ENCODE assay signal across 8 cellular contexts in genomic region chr12:111600296-111600562, GRCh38. TPM values are rescaled to one million over a fixed set of nuclear protein-coding genes. Genes with fewer than 3 reads are reported as not detected.
DNase-seq lines count a peak whose midpoint lies in the region; ATAC-seq and TF ChIP-seq lines count a peak whose summit lies in the region.

No MANE protein-coding gene starts in this region.

- H2AFZ ChIP-seq in mesenchymal stem cell (ENCODE audit: low read depth, low read length) = no peak overlapping the region

- WGBS in mesenchymal stem cell = 40% methylated on average over 2 of the region's 2 CpGs

- H3K9me3 Mint-ChIP-seq in MCF 10A (ENCODE audit: unreplicated experiment) = no peaks in the 10 kb centered on the region

- no peak overlapping the region for H2AK5ac ChIP-seq in mesenchymal stem cell (ENCODE audit: low read length, severe bottlenecking)

- DNase-seq in right atrium auricular region (ENCODE audit: low spot score) (no peak), left cardiac atrium (no peak), MCF 10A (ENCODE audit: unreplicated experiment) (no peak), mesenchymal stem cell (no peak), HuH-7.5 (ENCODE audit: low spot score) (no peak), SW 1271 (lab: John Stamatoyannopoulos, UW) (no peak)

- peak overlapping the region; percentile 98 for H3K9ac ChIP-seq in mesenchymal stem cell (ENCODE audit: low read length)

- no peaks in the 10 kb centered on the region for H3K27me3 ChIP-seq in right atrium auricular region
- H3K27me3 ChIP-seq in mesenchymal stem cell (ENCODE audit: control insufficient read depth in 1 of 2, insufficient read depth in 1 of 2, low read length in 2 of 2) = no peaks in the 10 kb centered on the region

- H3K23ac ChIP-seq in mesenchymal stem cell (ENCODE audit: low read length in 2 of 2) = no peak overlapping the region

- H3K4ac ChIP-seq in mesenchymal stem cell (ENCODE audit: low read depth in 1 of 2, low read length in 2 of 2) = no peak overlapping the region

- peaks cover 0 to 30% of the 10 kb centered on the region in 2 donors for H3K4me1 ChIP-seq in right atrium auricular region
- peaks cover 8% of the 10 kb centered on the region for H3K4me1 ChIP-seq in mesenchymal stem cell (ENCODE audit: control insufficient read depth, insufficient read depth, low read depth, low read length)

- H3K36me3 ChIP-seq in right atrium auricular region (no peaks in the 10 kb centered on the region), mesenchymal stem cell (ENCODE audit: control insufficient read depth in 1 of 2, insufficient read depth in 2 of 2, low read depth in 1 of 2, low read length in 2 of 2) (no peaks in the 10 kb centered on the region)

- no peak overlapping the region for H3K14ac ChIP-seq in mesenchymal stem cell (ENCODE audit: low read length in 2 of 2)

- H3K27ac ChIP-seq in right atrium auricular region (peak overlapping the region; percentile 93 to 96), mesenchymal stem cell (ENCODE audit: low read length, poor library complexity, severe bottlenecking) (peak overlapping the region; percentile 68)

- intact Hi-C loops in left cardiac atrium (cut with DNase I) = no loop called here
- intact Hi-C loops in MCF 10A (cut with micrococcal nuclease) = no loop called here

- H3K9me3 ChIP-seq in right atrium auricular region (no peaks in the 10 kb centered on the region), mesenchymal stem cell (ENCODE audit: control insufficient read depth, low read length) (no peaks in the 10 kb centered on the region)

- no peak overlapping the region for H4K8ac ChIP-seq in mesenchymal stem cell (ENCODE audit: low read length)

- H4K91ac ChIP-seq in mesenchymal stem cell (ENCODE audit: low read length) = no peak overlapping the region

- H3K4me2 ChIP-seq in mesenchymal stem cell (ENCODE audit: low read length, poor library complexity, severe bottlenecking) = peak overlapping the region; percentile 64

- TF ChIP-seq CTCF in right atrium auricular region (IDR thresholded peaks at IDR 0.05) (no peak), MCF 10A (IDR thresholded peaks at IDR 0.05; ENCODE audit: unreplicated experiment) (no peak)

- H3K4me3 Mint-ChIP-seq in MCF 10A (ENCODE audit: unreplicated experiment) = peak overlapping the region; percentile 84

- H3K79me1 ChIP-seq in mesenchymal stem cell (replicated peaks; ENCODE audit: low read length, poor library complexity, severe bottlenecking) = peaks cover 12% of the 10 kb centered on the region

- H2BK12ac ChIP-seq in mesenchymal stem cell (ENCODE audit: low read length in 2 of 2) = no peak overlapping the region

- POLR2A ChIA-PET in MCF 10A (lab: Yijun Ruan, JAX) = no interaction called here

- no peak overlapping the region for H3K18ac ChIP-seq in mesenchymal stem cell (ENCODE audit: low read depth in 1 of 2, low read length in 2 of 2)

- peaks cover 6% of the 10 kb centered on the region for H3K36me3 Mint-ChIP-seq in MCF 10A (ENCODE audit: insufficient read depth, unreplicated experiment)

- peak overlapping the region; percentile 55 for H3K27ac Mint-ChIP-seq in MCF 10A (ENCODE audit: low read depth, unreplicated experiment)

- CTCF ChIA-PET in MCF 10A (lab: Yijun Ruan, JAX) = no interaction called here

- no peak overlapping the region for H2BK5ac ChIP-seq in mesenchymal stem cell (ENCODE audit: low read depth, low read length, poor library complexity, severe bottlenecking)

- no peaks in the 10 kb centered on the region for H3K27me3 Mint-ChIP-seq in MCF 10A (ENCODE audit: insufficient read depth, unreplicated experiment)

- H3K4me1 Mint-ChIP-seq in MCF 10A (ENCODE audit: insufficient read depth, unreplicated experiment) = peaks cover 5% of the 10 kb centered on the region

- no TSS peak for BruUV-seq in MCF 10A (replicated peaks; lab: Mats Ljungman, UMichigan)

- no peak overlapping the region for H2BK15ac ChIP-seq in mesenchymal stem cell (ENCODE audit: low read depth, poor library complexity, severe bottlenecking)

- H3K4me3 ChIP-seq in right atrium auricular region = peak overlapping the region; percentile 92 to 96
- H3K4me3 ChIP-seq in mesenchymal stem cell (ENCODE audit: insufficient read depth in 1 of 2, low read depth in 1 of 2, low read length in 2 of 2) = peak overlapping the region in 1 of 2 experiments; percentile 89

- no peak for ATAC-seq in left cardiac atrium
- no peak for ATAC-seq in HG02571 (IDR thresholded peaks at IDR 0.05; ENCODE audit: unreplicated experiment)
- no peak for ATAC-seq in GM19467 (IDR thresholded peaks at IDR 0.05; ENCODE audit: unreplicated experiment)

- no peak overlapping the region for H2BK120ac ChIP-seq in mesenchymal stem cell (ENCODE audit: low read depth, low read length)

RNA-seq across cellular contexts. Expression of gene ATXN2, which starts 1.1 kb away (rescaled TPM):
- total RNA-seq in right atrium auricular region (10 to 100 TPM; 33.4 to 36.6 TPM), left cardiac atrium (10 to 100 TPM; 43.7 to 54.0 TPM), MCF 10A (2022) (70.6 and 81.2 TPM in 2 replicates)
- polyA plus RNA-seq in mesenchymal stem cell (2013, experiment 1 of 2) = 58.3 TPM
- 50.3 TPM for polyA plus RNA-seq in mesenchymal stem cell (2013, experiment 2 of 2)
